Comparison of ENCODE assay signal across 8 cellular contexts in the genomic region with DNA sequence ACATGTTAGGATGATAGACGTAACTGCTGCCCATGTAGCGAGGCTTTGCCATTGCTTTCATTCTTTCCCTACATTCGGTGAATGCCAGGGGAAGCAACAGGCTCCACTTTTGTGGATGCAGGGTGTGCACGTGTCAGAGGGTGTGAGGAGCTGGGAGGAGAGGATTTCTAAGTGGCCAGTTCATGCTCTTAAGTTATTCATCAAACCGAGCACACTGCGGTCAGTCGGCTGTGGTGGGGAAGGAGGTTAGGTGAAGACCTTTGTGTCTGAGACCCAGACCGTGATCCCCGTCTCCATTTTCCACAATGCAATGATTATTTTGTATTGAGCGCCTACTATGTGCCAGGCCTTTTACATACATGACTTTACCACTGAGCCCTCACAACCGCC.
DNase-seq lines count a peak whose midpoint lies in the region; ATAC-seq and TF ChIP-seq lines count a peak whose summit lies in the region.

No MANE protein-coding gene starts in this region.

- H3K4me3 Mint-ChIP-seq in dendritic cell treated with granulocyte-macrophage colony-stimulating factor and Interleukin-4, amounts not matched to agents 40 ng/mL and 50 ng/mL, for 4 days, result peak overlapping the region; percentile 71

- H3K4me3 ChIP-seq in AG04450 (ENCODE audit: low read depth, low read length) (peak overlapping the region; percentile 79), HUES6 (ENCODE audit: low read depth, low read length) (peak overlapping the region; percentile 94), mucosa of rectum (ENCODE audit: low read length in 2 of 2) (peak overlapping the region; percentile 67 to 75)

- H3K4me1 ChIP-seq in HUES6 (ENCODE audit: control insufficient read depth, insufficient read depth, low read length), result peaks cover 26% of the 10 kb centered on the region
- peaks cover 5% of the 10 kb centered on the region in 2 donors for H3K4me1 ChIP-seq in mucosa of rectum (ENCODE audit: control insufficient read depth in 2 of 2, insufficient read depth in 2 of 2, low read length in 2 of 2)

- H3K4me1 Mint-ChIP-seq in dendritic cell treated with granulocyte-macrophage colony-stimulating factor and Interleukin-4, amounts not matched to agents 40 ng/mL and 50 ng/mL, for 4 days (ENCODE audit: low read depth), result peaks cover 14% of the 10 kb centered on the region

- H3K27ac Mint-ChIP-seq in dendritic cell treated with granulocyte-macrophage colony-stimulating factor and Interleukin-4, amounts not matched to agents 40 ng/mL and 50 ng/mL, for 4 days, result no peak overlapping the region

- peak overlapping the region; percentile 1 for H3K9ac ChIP-seq in HUES6 (ENCODE audit: low read length)
- H3K9ac ChIP-seq in mucosa of rectum (ENCODE audit: low read depth in 1 of 2, low read length in 2 of 2), result peak overlapping the region in 1 of 2 donors; percentile 45

- intact Hi-C loops in dendritic cell treated with granulocyte-macrophage colony-stimulating factor and Interleukin-4, amounts not matched to agents 40 ng/mL and 50 ng/mL, for 4 days (cut with micrococcal nuclease), result loop anchor here (10.0 kb wide), 1 partner anchor 528 kb away; no protein-coding TSS in a partner anchor

- H3K27me3 Mint-ChIP-seq in dendritic cell treated with granulocyte-macrophage colony-stimulating factor and Interleukin-4, amounts not matched to agents 40 ng/mL and 50 ng/mL, for 4 days, result peaks cover 59% of the 10 kb centered on the region

- ATAC-seq in GM21723 (IDR thresholded peaks at IDR 0.05; ENCODE audit: unreplicated experiment) (no peak), HG03025 (IDR thresholded peaks at IDR 0.05; ENCODE audit: low FRiP score, unreplicated experiment) (no peak)

- no peaks in the 10 kb centered on the region for H3K9me3 ChIP-seq in AG04450 (ENCODE audit: control insufficient read depth, insufficient read depth, low read length)
- no peaks in the 10 kb centered on the region for H3K9me3 ChIP-seq in HUES6 (ENCODE audit: control insufficient read depth, insufficient read depth, low read depth, low read length)
- H3K9me3 ChIP-seq in mucosa of rectum (ENCODE audit: control insufficient read depth in 2 of 2, low read length in 2 of 2), result no peaks in the 10 kb centered on the region

- H3K27ac ChIP-seq in AG04450 (ENCODE audit: low read depth, low read length) (no peak overlapping the region), HUES6 (ENCODE audit: low read depth, low read length) (no peak overlapping the region), mucosa of rectum (ENCODE audit: low read depth in 2 of 2, low read length in 2 of 2) (peak overlapping the region; percentile 73 to 80)

- no peak for TF ChIP-seq CTCF in AG04450 (IDR thresholded peaks at IDR 0.05; ENCODE audit: low read depth, low read length)

- no peak for DNase-seq in AG04450 (ENCODE audit: low read depth, low spot score)
- no peak for DNase-seq in activated CD4-positive, CD25-positive, alpha-beta regulatory T cell treated with anti-CD3 and anti-CD28 coated beads, Interleukin-2, amount 50 U/mL, for 72 hours
- DNase-seq in OCI-M1 (lab: John Stamatoyannopoulos, UW), result no peak

- POLR2A ChIA-PET in AG04450 (lab: Yijun Ruan, JAX), result no interaction called here

- H3K27me3 ChIP-seq in AG04450 (ENCODE audit: control insufficient read depth, insufficient read depth, low read length) (no peaks in the 10 kb centered on the region), HUES6 (ENCODE audit: control insufficient read depth, insufficient read depth, low read length) (peaks cover 62% of the 10 kb centered on the region), mucosa of rectum (ENCODE audit: control insufficient read depth in 2 of 2, insufficient read depth in 2 of 2, low read length in 2 of 2) (no peaks in the 10 kb centered on the region)

- H3K36me3 ChIP-seq in HUES6 (ENCODE audit: control insufficient read depth, insufficient read depth, low read length) (no peaks in the 10 kb centered on the region), mucosa of rectum (ENCODE audit: control insufficient read depth in 2 of 2, insufficient read depth in 2 of 2, low read length in 2 of 2) (no peaks in the 10 kb centered on the region)

- CTCF ChIA-PET in AG04450 (lab: Charles Lee), result no interaction called here

- H3K36me3 Mint-ChIP-seq in dendritic cell treated with granulocyte-macrophage colony-stimulating factor and Interleukin-4, amounts not matched to agents 40 ng/mL and 50 ng/mL, for 4 days (ENCODE audit: low read depth), result no peaks in the 10 kb centered on the region

- no peaks in the 10 kb centered on the region for H3K9me3 Mint-ChIP-seq in dendritic cell treated with granulocyte-macrophage colony-stimulating factor and Interleukin-4, amounts not matched to agents 40 ng/mL and 50 ng/mL, for 4 days

Comparison
In these comparisons a context has a peak if more than half of its experiments do, and no peak if none do; other contexts are left out.
1. H3K27ac ChIP-seq: peak in mucosa of rectum (2 of 2); none in AG04450 (single experiment) and HUES6 (single experiment).
2. Peak in every context shown above with its lines, with median percentiles within 50 percentile points of each other: H3K4me3 ChIP-seq.